In the genomic region with DNA sequence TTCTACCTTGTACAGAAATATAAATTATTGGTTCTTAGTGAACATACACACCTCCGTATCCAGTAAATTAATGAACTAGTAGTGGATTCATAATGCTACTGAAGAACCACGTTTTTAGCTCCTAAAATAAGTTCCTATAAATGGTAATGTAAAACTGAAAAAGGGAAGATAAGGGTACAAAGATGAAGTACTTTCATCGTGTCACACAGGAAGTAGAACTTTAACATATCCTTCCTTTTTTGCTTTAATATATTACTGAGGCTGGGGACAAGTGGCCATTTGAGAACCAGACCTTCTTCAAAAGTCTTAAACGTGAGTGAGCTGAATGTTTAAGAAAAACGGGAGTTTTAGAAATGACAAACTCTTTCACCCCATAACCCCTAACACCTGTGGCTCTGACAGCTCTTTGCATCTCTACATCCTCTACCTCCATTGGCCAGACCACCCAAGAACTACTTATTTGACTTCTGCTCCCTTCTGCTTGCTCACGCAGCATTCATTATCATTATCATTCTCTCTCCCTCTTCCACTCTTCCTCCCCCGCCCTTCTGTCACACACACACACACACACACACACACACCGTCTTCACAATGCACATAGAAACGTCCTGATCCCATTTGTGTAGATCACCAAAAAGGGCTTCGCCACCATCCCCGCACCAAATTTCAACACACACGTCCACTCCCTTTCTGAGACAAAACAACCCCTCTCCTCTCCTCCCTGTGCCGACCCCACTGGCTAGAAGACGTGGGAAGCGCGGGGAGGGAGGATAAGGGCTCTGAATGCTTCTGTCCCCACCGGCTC, we compare ENCODE assay signal across 8 cellular contexts. TPM values are rescaled to one million over a fixed set of nuclear protein-coding genes. Genes with fewer than 3 reads are reported as not detected.
DNase-seq lines count a peak whose midpoint lies in the region; ATAC-seq and TF ChIP-seq lines count a peak whose summit lies in the region.

No MANE protein-coding gene starts in this region.

- ATAC-seq in HG02938 (IDR thresholded peaks at IDR 0.05; ENCODE audit: unreplicated experiment) (peak; percentile 45), lower lobe of right lung (peak in 1 of 2 donors; percentile 6)

- H3K27ac ChIP-seq in 22Rv1 (peak overlapping the region; percentile 97), RWPE1 (peak overlapping the region; percentile 96), lower lobe of right lung (peak overlapping the region; percentile 95), temporal lobe (ENCODE audit: low read depth, low read length) (peak overlapping the region; percentile 81)

- no peaks in the 10 kb centered on the region for H3K27me3 ChIP-seq in lower lobe of right lung (ENCODE audit: low read depth)

- 0 out of 2 replicates have a peak, but pooled peaks cover 4% of the 10 kb centered on the region for H3K4me1 ChIP-seq in ES-I3 (ENCODE audit: insufficient read depth, low read length)
- H3K4me1 ChIP-seq in lower lobe of right lung = peaks cover 32% of the 10 kb centered on the region

- CTCF ChIA-PET in RWPE1 (lab: Yijun Ruan, JAX) = interaction anchor here (0.8 kb wide), 1 partner anchor 278 kb away, joined by 3 read pairs; no protein-coding TSS in a partner anchor

- H3K9ac ChIP-seq in ES-I3 (ENCODE audit: low read depth, low read length) = peak overlapping the region; percentile 91; the same call in 1 of the 2 replicates

- POLR2A ChIA-PET in RWPE1 (lab: Yijun Ruan, JAX; ENCODE audit: low non-redundant PET) = interaction anchor here (0.6 kb wide), 2 partner anchors 10 to 82 kb away, joined by 3 to 4 read pairs; no protein-coding TSS in a partner anchor

- DNase-seq in RWPE1 (ENCODE audit: low spot score) (no peak), cerebellum (ENCODE audit: low spot score) (peak; percentile 26), lower lobe of right lung (no peak), epidermal melanocyte (ENCODE audit: insufficient read length, low spot score) (no peak)

- intact Hi-C loops in lower lobe of right lung (cut with DNase I) = no loop called here

- H3K9me3 ChIP-seq in ES-I3 (ENCODE audit: control insufficient read depth, insufficient read depth, low read length) (no peaks in the 10 kb centered on the region), lower lobe of right lung (no peaks in the 10 kb centered on the region)

- H3K36me3 ChIP-seq in ES-I3 (ENCODE audit: insufficient read depth, low read length) (no peaks in the 10 kb centered on the region), lower lobe of right lung (no peaks in the 10 kb centered on the region)

- H3K4me3 ChIP-seq in lower lobe of right lung = peak overlapping the region; percentile 76

- TF ChIP-seq CTCF in 22Rv1 (IDR thresholded peaks at IDR 0.05) (no peak), RWPE1 (conservative IDR thresholded peaks at IDR 0.05; ENCODE audit: low read depth) (no peak), lower lobe of right lung (IDR thresholded peaks at IDR 0.05) (no peak)

RNA-seq across cellular contexts. Expression of a gene that starts 0.7 kb away (rescaled TPM):
- total RNA-seq in cerebellum (2.4 TPM), lower lobe of right lung (75.0 TPM), temporal lobe (3.7 TPM)

Comparison
In these comparisons a context has a peak if more than half of its experiments do, and no peak if none do; other contexts are left out.
1. RNA of a gene that starts 0.7 kb away (total RNA-seq): 75.0 TPM in lower lobe of right lung (single experiment); 3.7 TPM in temporal lobe (single experiment) and 2.4 TPM in cerebellum (single experiment); every median in the first group is over 10 times any median in the second.
2. Peak in every context shown above with its lines, with median percentiles within 50 percentile points of each other: H3K27ac ChIP-seq.